2 cellular contexts compared by ENCODE assay signal in genomic region chrX:10310502-10310901, GRCh38.
TF ChIP-seq lines count a peak whose summit lies in the region.

No MANE protein-coding gene starts in this region.

TF ChIP-seq in A549, 52 proteins besides CTCF, POLR2A, EP300 and RAD21:
- no peak for TF ChIP-seq PBX3 (IDR thresholded peaks at IDR 0.05)

TF ChIP-seq in GM23338, 12 proteins besides CTCF, POLR2A, EP300 and RAD21 (continued from another document):
- TF ChIP-seq EZH2 (IDR thresholded peaks at IDR 0.05; ENCODE audit: low read depth, unreplicated experiment) (no peak), ZNF114 (CRISPR knock-in tag; IDR thresholded peaks at IDR 0.05) (no peak), ZNF331 (CRISPR knock-in tag; IDR thresholded peaks at IDR 0.05; ENCODE audit: low read depth) (no peak), ZNF462 (CRISPR knock-in tag; IDR thresholded peaks at IDR 0.05) (no peak), REST (IDR thresholded peaks at IDR 0.05; ENCODE audit: unreplicated experiment) (no peak), JUNB (IDR thresholded peaks at IDR 0.05; ENCODE audit: unreplicated experiment) (no peak), ETS1 (IDR thresholded peaks at IDR 0.05) (no peak), NANOG (IDR thresholded peaks at IDR 0.05; ENCODE audit: borderline replicate concordance) (no peak), CREB1 (CRISPR knock-in tag; IDR thresholded peaks at IDR 0.05; ENCODE audit: low read depth) (no peak), STAT1 (IDR thresholded peaks at IDR 0.05; ENCODE audit: unreplicated experiment) (no peak)
TF ChIP-seq in GM23338: peak in this region for 0.
